8 cellular contexts compared by ENCODE assay signal in genomic region chr11:114036156-114036811, GRCh38. TPM values are rescaled to one million over a fixed set of nuclear protein-coding genes. Genes with fewer than 3 reads are reported as not detected.
A peak's percentile ranks its signal among the peaks of the same experiment; 100 is the strongest.
DNase-seq lines count a peak whose midpoint lies in the region; ATAC-seq, FAIRE-seq and TF ChIP-seq lines count a peak whose summit lies in the region.

No MANE protein-coding gene starts in this region.

- H3K27ac ChIP-seq in ascending aorta (peak overlapping the region; percentile 77 to 87), right atrium auricular region (peak overlapping the region; percentile 70 to 84), prostate gland (peak overlapping the region; percentile 96 to 98), aorta (ENCODE audit: low read depth in 1 of 2, low read length in 2 of 2) (peak overlapping the region; percentile 62 to 70)

- WGBS in prostate gland = 2% methylated on average over 37 of the region's 37 CpGs
- 1% methylated on average over 37 of the region's 37 CpGs for WGBS in aorta, 2 donors

- peaks cover 6% of the 10 kb centered on the region for H3K27me3 ChIP-seq in BJ (ENCODE audit: control insufficient read depth, insufficient read depth, low read length)
- no peaks in the 10 kb centered on the region for H3K27me3 ChIP-seq in ascending aorta
- H3K27me3 ChIP-seq in right atrium auricular region = no peaks in the 10 kb centered on the region
- H3K27me3 ChIP-seq in prostate gland (replicated peaks; ENCODE audit: insufficient read depth) = no peaks in the 10 kb centered on the region
- H3K27me3 ChIP-seq in aorta (ENCODE audit: control insufficient read depth in 1 of 2, insufficient read depth in 2 of 2, low read length in 1 of 2) = no peaks in the 10 kb centered on the region

- H3K4me1 ChIP-seq in ascending aorta = peaks cover 0 to 26% of the 10 kb centered on the region in 2 donors
- peaks cover 0 to 18% of the 10 kb centered on the region in 2 donors for H3K4me1 ChIP-seq in right atrium auricular region
- peaks cover 13% of the 10 kb centered on the region for H3K4me1 ChIP-seq in prostate gland (replicated peaks)
- H3K4me1 ChIP-seq in aorta (ENCODE audit: control insufficient read depth in 1 of 2, insufficient read depth in 2 of 2, low read length in 2 of 2) = no peaks in the 10 kb centered on the region

- H3K4me3 ChIP-seq in BJ (ENCODE audit: low read depth, low read length) = peak overlapping the region; percentile 24
- peak overlapping the region; percentile 57 to 59 for H3K4me3 ChIP-seq in ascending aorta
- peak overlapping the region; percentile 16 to 42 for H3K4me3 ChIP-seq in right atrium auricular region
- H3K4me3 ChIP-seq in prostate gland = peak overlapping the region; percentile 24 to 38
- H3K4me3 ChIP-seq in aorta (ENCODE audit: low read length in 2 of 2) = no peak overlapping the region

- TF ChIP-seq POLR2A in prostate gland (IDR thresholded peaks at IDR 0.05) = no peak

- DNase-seq in BJ (ENCODE audit: low read depth) (no peak), HTR-8/SVneo (ENCODE audit: insufficient read length, low spot score) (peak; percentile 71), SW 1271 (lab: John Stamatoyannopoulos, UW) (peak; percentile 16 to 46), ascending aorta (ENCODE audit: low spot score in 2 of 2) (peak; percentile 27 to 88), right atrium auricular region (ENCODE audit: low spot score) (peak; percentile 87), prostate gland (ENCODE audit: low spot score) (peak; percentile 87), aorta (peak; percentile 87 to 93)

- CTCF ChIA-PET in BJ (lab: Yijun Ruan, JAX) = interaction anchor here (0.6 to 9.6 kb wide), 18 partner anchors 9 to 238 kb away, joined by 3 to 206 read pairs (median 3); no protein-coding TSS in a partner anchor

- H3K9me3 ChIP-seq in ascending aorta (no peaks in the 10 kb centered on the region), right atrium auricular region (no peaks in the 10 kb centered on the region), prostate gland (no peaks in the 10 kb centered on the region), aorta (ENCODE audit: control insufficient read depth, low read length) (no peaks in the 10 kb centered on the region)

- peak; percentile 65 for FAIRE-seq in HTR-8/SVneo (lab: Jason Lieb, UNC)

- H3K36me3 ChIP-seq in BJ (ENCODE audit: control insufficient read depth, insufficient read depth, low read length) (no peaks in the 10 kb centered on the region), ascending aorta (no peaks in the 10 kb centered on the region), right atrium auricular region (no peaks in the 10 kb centered on the region), prostate gland (no peaks in the 10 kb centered on the region), aorta (ENCODE audit: control insufficient read depth in 1 of 2, insufficient read depth in 2 of 2, low read length in 1 of 2) (no peaks in the 10 kb centered on the region)

- TF ChIP-seq CTCF in BJ (IDR thresholded peaks at IDR 0.05; ENCODE audit: insufficient read depth, low read depth, low read length) (peak; percentile 83), ascending aorta (IDR thresholded peaks at IDR 0.05) (peak; percentile 88 to 91 (median 90)), right atrium auricular region (IDR thresholded peaks at IDR 0.05) (peak; percentile 81 to 95), prostate gland (IDR thresholded peaks at IDR 0.05) (peak; percentile 83 to 97 (median 94))

- POLR2A ChIA-PET in BJ (lab: Charles Lee) = no interaction called here

- ATAC-seq in aorta (ENCODE audit: low FRiP score) = peak; percentile 92
- no peak for ATAC-seq in HG03378 (IDR thresholded peaks at IDR 0.05; ENCODE audit: unreplicated experiment)

- intact Hi-C loops in ascending aorta (cut with DNase I) = loop anchor here (1.0 to 5.0 kb wide), 4 partner anchors 22 to 225 kb away; no protein-coding TSS in a partner anchor
- intact Hi-C loops in prostate gland (cut with DNase I) = loop anchor here (1.0 to 5.0 kb wide), 2 partner anchors 44 to 225 kb away; no protein-coding TSS in a partner anchor
- intact Hi-C loops in aorta (cut with DNase I) = loop anchor here (1.0 to 5.0 kb wide), 5 partner anchors 23 to 226 kb away; partner anchors contain the start of gene ZBTB16 (in 1 of the 2)

RNA-seq across cellular contexts. Expression of gene ZBTB16, which starts 23.2 kb away (rescaled TPM):
- not detected in 2 replicates for polyA plus RNA-seq in BJ (2011; rRNA removed)
- not detected in 2 replicates for polyA minus RNA-seq in BJ (2011; rRNA and poly(A)+ RNA removed)
- 344 TPM for total RNA-seq in ascending aorta
- 100 to 1,000 TPM in 1 of 2 donors, 10 to 100 TPM in 1; 65.5 to 101 TPM for total RNA-seq in right atrium auricular region
- total RNA-seq in prostate gland = 100 to 1,000 TPM; 171 to 230 TPM
- 100 to 1,000 TPM in 1 of 2 donors, 10 to 100 TPM in 1; 54.5 to 283 TPM for total RNA-seq in aorta
- 10 to 100 TPM; 32.9 to 94.5 TPM for polyA plus RNA-seq in aorta

Comparison
In these comparisons a context has a peak if more than half of its experiments do, and no peak if none do; other contexts are left out.
1. H3K4me3 ChIP-seq: peak in BJ (single experiment), ascending aorta (2 of 2), right atrium auricular region (2 of 2) and prostate gland (2 of 2); none in aorta (0 of 2).
2. Peak in every context shown above with its lines, with median percentiles within 50 percentile points of each other: CTCF ChIP-seq and H3K27ac ChIP-seq.